In genomic region chr15:70558406-70559222, GRCh38 we compare ENCODE assay signal across 11 cellular contexts.
DNase-seq lines count a peak whose midpoint lies in the region; ATAC-seq and TF ChIP-seq lines count a peak whose summit lies in the region.
"Had no signal": no experiment of that assay in that cellular context is flagged by ENCODE, and none has a peak within 500 bp of the region (broad histone marks: within the 10 kb centered on the region; RNA-seq: fewer than 3 reads in every experiment).

No MANE protein-coding gene starts in this region.

- H3K27me3 Mint-ChIP-seq in CD8-positive, alpha-beta T cell (ENCODE audit: low read depth): no peaks in the 10 kb centered on the region
- H3K27me3 Mint-ChIP-seq in activated T-helper 2 cell treated with anti-CD3 and anti-CD28 coated beads, Interferon-gamma antibody, Interleukin-2, Interleukin-4, amounts not matched to agents 10 μg/mL and 5 μg/mL and 100 μg/mL, durations not matched to agents 14 hours and 24 hours and 36 hours (ENCODE audit: low read depth): peaks cover 19% of the 10 kb centered on the region

- no peak for TF ChIP-seq CTCF in CD8-positive, alpha-beta T cell (IDR thresholded peaks at IDR 0.05)
- TF ChIP-seq CTCF in parathyroid adenoma (IDR thresholded peaks at IDR 0.05): no peak

- no peak overlapping the region for H3K4me3 Mint-ChIP-seq in CD8-positive, alpha-beta T cell
- H3K4me3 Mint-ChIP-seq in activated T-helper 2 cell treated with anti-CD3 and anti-CD28 coated beads, Interferon-gamma antibody, Interleukin-2, Interleukin-4, amounts not matched to agents 10 μg/mL and 5 μg/mL and 100 μg/mL, durations not matched to agents 14 hours and 24 hours and 36 hours (ENCODE audit: low read depth): no peak overlapping the region

- POLR2A ChIA-PET in CD8-positive, alpha-beta T cell (lab: Charles Lee): interaction anchor here (1.3 to 2.9 kb wide), 4 partner anchors 23 to 68 kb away, joined by 4 to 18 read pairs (median 10); no protein-coding TSS in a partner anchor

- no peak overlapping the region for H3K9ac ChIP-seq in parathyroid adenoma

- no peaks in the 10 kb centered on the region for H3K36me3 Mint-ChIP-seq in CD8-positive, alpha-beta T cell
- no peaks in the 10 kb centered on the region for H3K36me3 Mint-ChIP-seq in activated T-helper 2 cell treated with anti-CD3 and anti-CD28 coated beads, Interferon-gamma antibody, Interleukin-2, Interleukin-4, amounts not matched to agents 10 μg/mL and 5 μg/mL and 100 μg/mL, durations not matched to agents 14 hours and 24 hours and 36 hours (ENCODE audit: low read depth)

- peak overlapping the region; percentile 44 for H3K27ac ChIP-seq in CD8-positive, alpha-beta T cell (ENCODE audit: low read depth, low read length)
- H3K27ac ChIP-seq in effector memory CD4-positive, alpha-beta T cell (ENCODE audit: insufficient read depth, low read length, poor library complexity, severe bottlenecking): no peak overlapping the region
- no peak overlapping the region for H3K27ac ChIP-seq in parathyroid adenoma
- H3K27ac ChIP-seq: ovary had no signal

- H3K79me2 ChIP-seq in parathyroid adenoma: no peaks in the 10 kb centered on the region

- intact Hi-C loops in CD8-positive, alpha-beta T cell (cut with DNase I, micrococcal nuclease): loop anchor here (1.0 to 5.0 kb wide), 4 partner anchors 23 to 66 kb away; no protein-coding TSS in a partner anchor
- intact Hi-C loops in activated T-helper 2 cell treated with anti-CD3 and anti-CD28 coated beads, Interferon-gamma antibody, Interleukin-2, Interleukin-4, amounts not matched to agents 10 μg/mL and 5 μg/mL and 100 μg/mL, durations not matched to agents 14 hours and 24 hours and 36 hours (cut with micrococcal nuclease): loop anchor here (1.0 kb wide), 1 partner anchor 114 kb away; no protein-coding TSS in a partner anchor

- DNase-seq in CD8-positive, alpha-beta T cell: peak in 1 of 7 experiments; percentile 48
- DNase-seq in Jurkat, Clone E6-1 (ENCODE audit: low read depth, low spot score): no peak
- DNase-seq in effector memory CD4-positive, alpha-beta T cell: no peak
- DNase-seq in NCI-H1105 (lab: John Stamatoyannopoulos, UW) (no peak), AG08396 (ENCODE audit: low spot score) (no peak)
- no peak for DNase-seq in activated T-helper 2 cell treated with anti-CD3 and anti-CD28 coated beads, Interferon-gamma antibody, Interleukin-2, Interleukin-4, amounts not matched to agents 10 μg/mL and 5 μg/mL and 100 μg/mL, durations not matched to agents 14 hours and 24 hours and 36 hours (ENCODE audit: low spot score)
- DNase-seq: H7, NCI-H1417, ovary had no signal

- no peaks in the 10 kb centered on the region for H3K9me3 ChIP-seq in CD8-positive, alpha-beta T cell (ENCODE audit: low read length)
- H3K9me3 ChIP-seq in effector memory CD4-positive, alpha-beta T cell (ENCODE audit: control insufficient read depth, low read length): no peaks in the 10 kb centered on the region
- H3K9me3 ChIP-seq in parathyroid adenoma (ENCODE audit: control insufficient read depth, low read length): no peaks in the 10 kb centered on the region
- H3K9me3 ChIP-seq: ovary had no signal

- H3K27ac Mint-ChIP-seq in CD8-positive, alpha-beta T cell: no peak overlapping the region
- no peak overlapping the region for H3K27ac Mint-ChIP-seq in activated T-helper 2 cell treated with anti-CD3 and anti-CD28 coated beads, Interferon-gamma antibody, Interleukin-2, Interleukin-4, amounts not matched to agents 10 μg/mL and 5 μg/mL and 100 μg/mL, durations not matched to agents 14 hours and 24 hours and 36 hours

- CTCF ChIA-PET in CD8-positive, alpha-beta T cell (lab: Charles Lee): interaction anchor here (0.6 to 2.1 kb wide), 7 partner anchors 10 to 69 kb away, joined by 3 to 17 read pairs (median 5); no protein-coding TSS in a partner anchor

- no peak overlapping the region for H3K4me2 ChIP-seq in parathyroid adenoma (ENCODE audit: low read length)

- peak; percentile 32 for ATAC-seq in CD8-positive, alpha-beta T cell
- no peak for ATAC-seq in GM19351 (IDR thresholded peaks at IDR 0.05; ENCODE audit: unreplicated experiment)

- no peaks in the 10 kb centered on the region for H3K27me3 ChIP-seq in CD8-positive, alpha-beta T cell (ENCODE audit: insufficient read depth, low read length)
- no peaks in the 10 kb centered on the region for H3K27me3 ChIP-seq in effector memory CD4-positive, alpha-beta T cell (replicated peaks; ENCODE audit: control insufficient read depth, insufficient read depth, low read length, poor library complexity, severe bottlenecking)
- no peaks in the 10 kb centered on the region for H3K27me3 ChIP-seq in parathyroid adenoma (ENCODE audit: control insufficient read depth, insufficient read depth, low read length)
- H3K27me3 ChIP-seq: ovary had no signal

- H3K4me1 Mint-ChIP-seq in CD8-positive, alpha-beta T cell (ENCODE audit: low read depth): peaks cover 5% of the 10 kb centered on the region
- H3K4me1 Mint-ChIP-seq in activated T-helper 2 cell treated with anti-CD3 and anti-CD28 coated beads, Interferon-gamma antibody, Interleukin-2, Interleukin-4, amounts not matched to agents 10 μg/mL and 5 μg/mL and 100 μg/mL, durations not matched to agents 14 hours and 24 hours and 36 hours (ENCODE audit: low read depth): peaks cover 9% of the 10 kb centered on the region

- peak overlapping the region; percentile 46 for H3K4me3 ChIP-seq in CD8-positive, alpha-beta T cell (ENCODE audit: low read depth, low read length)
- H3K4me3 ChIP-seq in Jurkat, Clone E6-1 (ENCODE audit: low read length): peak overlapping the region; percentile 39
- peak overlapping the region; percentile 39 for H3K4me3 ChIP-seq in effector memory CD4-positive, alpha-beta T cell (ENCODE audit: insufficient read depth, low read depth, low read length, poor library complexity, severe bottlenecking)
- H3K4me3 ChIP-seq in parathyroid adenoma (ENCODE audit: low read depth, low read length): no peak overlapping the region
- H3K4me3 ChIP-seq: ovary had no signal

- H3K4me1 ChIP-seq in CD8-positive, alpha-beta T cell (ENCODE audit: insufficient read depth, low read length): peaks cover 69% of the 10 kb centered on the region
- H3K4me1 ChIP-seq in effector memory CD4-positive, alpha-beta T cell (ENCODE audit: control insufficient read depth, insufficient read depth, low read length, poor library complexity, severe bottlenecking): peaks cover 35% of the 10 kb centered on the region
- H3K4me1 ChIP-seq in parathyroid adenoma: peaks cover 2% of the 10 kb centered on the region

- H3K36me3 ChIP-seq in CD8-positive, alpha-beta T cell (ENCODE audit: insufficient read depth, low read length): no peaks in the 10 kb centered on the region
- H3K36me3 ChIP-seq in effector memory CD4-positive, alpha-beta T cell (ENCODE audit: control insufficient read depth, insufficient read depth, low read length): no peaks in the 10 kb centered on the region
- no peaks in the 10 kb centered on the region for H3K36me3 ChIP-seq in parathyroid adenoma (ENCODE audit: control insufficient read depth, insufficient read depth, low read length)
- H3K36me3 ChIP-seq: ovary had no signal

- H3K9me3 Mint-ChIP-seq in CD8-positive, alpha-beta T cell: no peaks in the 10 kb centered on the region
- H3K9me3 Mint-ChIP-seq in activated T-helper 2 cell treated with anti-CD3 and anti-CD28 coated beads, Interferon-gamma antibody, Interleukin-2, Interleukin-4, amounts not matched to agents 10 μg/mL and 5 μg/mL and 100 μg/mL, durations not matched to agents 14 hours and 24 hours and 36 hours: no peaks in the 10 kb centered on the region

- H2AFZ ChIP-seq in parathyroid adenoma: peak overlapping the region; percentile 51
